ENCODE assay signal across 19 cellular contexts in the genomic region with DNA sequence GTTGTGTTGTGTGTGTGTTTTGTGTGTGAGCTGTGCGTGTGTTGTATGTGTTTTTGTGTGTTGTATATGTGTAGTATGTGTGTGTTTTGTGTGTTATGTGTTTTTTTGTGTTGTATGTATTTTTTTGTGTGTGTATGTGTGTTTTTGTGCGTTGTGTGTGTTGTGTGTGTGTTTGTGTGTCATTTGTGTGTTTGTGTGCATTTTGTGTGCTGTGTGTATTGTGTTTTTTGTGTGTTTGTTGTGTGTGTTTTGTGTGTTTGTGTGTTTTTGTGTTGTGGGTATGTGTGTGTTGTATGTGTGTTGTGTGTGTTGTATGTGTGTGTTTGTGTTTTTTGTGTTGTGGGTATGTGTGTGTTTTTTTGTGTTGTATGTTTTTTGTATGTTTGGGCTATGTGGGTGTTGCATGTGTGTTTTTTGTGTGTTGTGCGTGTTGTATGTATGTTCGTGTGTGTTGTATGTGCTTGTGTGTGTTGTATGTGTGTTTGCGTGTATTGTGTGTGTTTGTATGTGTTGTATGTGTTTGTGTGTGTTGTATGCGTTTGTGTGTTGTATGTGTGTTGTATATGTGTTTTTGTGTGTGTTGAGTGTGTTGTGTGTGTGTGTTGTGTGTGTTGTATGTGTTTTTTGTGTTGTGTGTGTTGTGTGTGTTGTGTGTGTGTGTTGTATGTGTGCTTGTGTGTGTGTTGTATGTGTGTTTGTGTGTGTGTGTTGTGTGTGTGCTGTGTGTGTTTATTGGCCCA.
DNase-seq lines count a peak whose midpoint lies in the region; ATAC-seq, FAIRE-seq and TF ChIP-seq lines count a peak whose summit lies in the region.
"Had no signal": no experiment of that assay in that cellular context is flagged by ENCODE, and none has a peak within 500 bp of the region (broad histone marks: within the 10 kb centered on the region; RNA-seq: fewer than 3 reads in every experiment).

No MANE protein-coding gene starts in this region.

- no peak overlapping the region for H4K12ac ChIP-seq in trophoblast cell (ENCODE audit: low read depth, low read length)

- WGBS in trophoblast cell (ENCODE audit: extremely low coverage, insufficient coverage, insufficient read length) = 100% methylated on average over 6 of the region's 6 CpGs

- H4K91ac ChIP-seq in trophoblast cell (ENCODE audit: low read depth, low read length) = no peak overlapping the region

- H3K9ac ChIP-seq in endothelial cell of umbilical vein (replicated peaks; ENCODE audit: extremely low read depth, insufficient read depth, low read length) (no peak overlapping the region), trophoblast cell (ENCODE audit: low read length) (no peak overlapping the region)
- H3K9ac ChIP-seq: BLaER1 treated with 17β-estradiol and CSF1 and Interleukin-3, amounts not matched to agents 10 nM and 100 nM had no signal

- H3K23ac ChIP-seq in trophoblast cell (ENCODE audit: low read length) = peak overlapping the region; percentile 0

- BruUV-seq in endothelial cell of umbilical vein (replicated peaks; lab: Mats Ljungman, UMichigan) = no TSS peak

- no peak overlapping the region for H3K27ac Mint-ChIP-seq in endothelial cell (ENCODE audit: unreplicated experiment)
- H3K27ac Mint-ChIP-seq: CD8-positive, alpha-beta memory T cell had no signal

- H3K27me3 ChIP-seq in endothelial cell of umbilical vein (ENCODE audit: control insufficient read depth in 2 of 2, insufficient read depth in 2 of 2, low read length in 2 of 2) = peaks cover 13 to 17% of the 10 kb centered on the region in 2 experiments
- no peaks in the 10 kb centered on the region for H3K27me3 ChIP-seq in trophoblast cell (ENCODE audit: insufficient read depth, low read length)
- H3K27me3 ChIP-seq: BLaER1 treated with 17β-estradiol and CSF1 and Interleukin-3, amounts not matched to agents 10 nM and 100 nM; SJSA1 had no signal

- H2AFZ ChIP-seq in endothelial cell of umbilical vein (ENCODE audit: low read depth, low read length) = no peak overlapping the region
- H2AFZ ChIP-seq in trophoblast cell (ENCODE audit: insufficient read depth, low read length, poor library complexity) = no peak overlapping the region
- H2AFZ ChIP-seq: PC-9 had no signal

- H2BK120ac ChIP-seq in trophoblast cell (ENCODE audit: insufficient read depth, low read length, poor library complexity) = no peak overlapping the region

- TF ChIP-seq POLR2A in GM12891 (IDR thresholded peaks at IDR 0.05; ENCODE audit: low read depth, low read length) = no peak
- TF ChIP-seq POLR2A in endothelial cell of umbilical vein (IDR thresholded peaks at IDR 0.05; ENCODE audit: low read depth, low read length) = no peak

- no peak overlapping the region for H2BK12ac ChIP-seq in trophoblast cell (ENCODE audit: low read length)

- CTCF ChIA-PET in endothelial cell of umbilical vein (lab: Charles Lee) = interaction anchor here (2.0 kb wide), 1 partner anchor 9 kb away, joined by 9 read pairs; no protein-coding TSS in a partner anchor

- H2BK5ac ChIP-seq in trophoblast cell (ENCODE audit: low read depth, low read length, poor library complexity) = no peak overlapping the region

- H3K4me3 ChIP-seq in endothelial cell of umbilical vein (replicated peaks in 1 of 3; ENCODE audit: insufficient read depth in 1 of 3, low read depth in 1 of 3, low read length in 3 of 3) (no peak overlapping the region), trophoblast cell (ENCODE audit: low read depth, low read length) (no peak overlapping the region)
- H3K4me3 ChIP-seq: A549; BLaER1 treated with 17β-estradiol and CSF1 and Interleukin-3, amounts not matched to agents 10 nM and 100 nM; PC-9; SJSA1 had no signal

- no peak overlapping the region for H2AK5ac ChIP-seq in trophoblast cell (ENCODE audit: low read length)

- no peaks in the 10 kb centered on the region for H3K9me3 ChIP-seq in endothelial cell of umbilical vein (replicated peaks; ENCODE audit: control insufficient read depth, insufficient read depth, low read length)
- peaks cover 1% of the 10 kb centered on the region for H3K9me3 ChIP-seq in trophoblast cell (ENCODE audit: insufficient read depth, low read depth, low read length)
- H3K9me3 ChIP-seq: A549; BLaER1 treated with 17β-estradiol and CSF1 and Interleukin-3, amounts not matched to agents 10 nM and 100 nM; SJSA1 had no signal

- no peak for DNase-seq in GM12891 (ENCODE audit: insufficient read length, low spot score)
- DNase-seq in LHCN-M2 (ENCODE audit: low read depth) = peak; percentile 2
- no peak for DNase-seq in endothelial cell of umbilical vein (ENCODE audit: low read depth, low spot score)
- no peak for DNase-seq in trophoblast cell
- DNase-seq in NOMO-1 treated with dmso at 0.1 percent for 144 hours (lab: John Stamatoyannopoulos, UW; ENCODE audit: unreplicated experiment) = no peak
- DNase-seq in endothelial cell (ENCODE audit: low spot score) = no peak
- DNase-seq: CD8-positive, alpha-beta memory T cell; DND-41; NCI-H1436; NCI-H2029 treated with DMSO at 0.1 percent for 48 hours; NCI-H510A; NCI-H82; PC-9 had no signal

- intact Hi-C loops in endothelial cell of umbilical vein (cut with micrococcal nuclease) = no loop called here

- H3K4me1 ChIP-seq in endothelial cell of umbilical vein (ENCODE audit: control insufficient read depth, extremely low read depth, insufficient read depth, low read length) = no peaks in the 10 kb centered on the region
- H3K4me1 ChIP-seq in trophoblast cell (ENCODE audit: control insufficient read depth in 1 of 2, insufficient read depth in 2 of 2, low read length in 2 of 2) = peaks cover 3 to 4% of the 10 kb centered on the region in 2 experiments
- H3K4me1 ChIP-seq: A549, SJSA1 had no signal

- H3K36me3 ChIP-seq in endothelial cell of umbilical vein (ENCODE audit: control insufficient read depth in 2 of 2, extremely low read depth in 1 of 2, insufficient read depth in 2 of 2, low read length in 2 of 2) = no peaks in the 10 kb centered on the region
- H3K36me3 ChIP-seq in trophoblast cell (ENCODE audit: control insufficient read depth in 1 of 2, insufficient read depth in 2 of 2, low read length in 2 of 2) = no peaks in the 10 kb centered on the region
- H3K36me3 ChIP-seq: BLaER1 treated with 17β-estradiol and CSF1 and Interleukin-3, amounts not matched to agents 10 nM and 100 nM; SJSA1 had no signal

- H3K27me3 Mint-ChIP-seq in endothelial cell (ENCODE audit: unreplicated experiment) = no peaks in the 10 kb centered on the region

- dilution Hi-C loops in endothelial cell of umbilical vein (cut with MboI; ENCODE audit: extremely low pct_ligation_motif_present, low sequenced_read_pairs) = no loop called here

- H3K27ac ChIP-seq in endothelial cell of umbilical vein (ENCODE audit: insufficient read depth, low read depth, low read length) (no peak overlapping the region), trophoblast cell (ENCODE audit: low read depth, low read length) (no peak overlapping the region)
- H3K27ac ChIP-seq: A549; BLaER1 treated with 17β-estradiol and CSF1 and Interleukin-3, amounts not matched to agents 10 nM and 100 nM; PC-9; SJSA1 had no signal

- H3K79me1 ChIP-seq in trophoblast cell (ENCODE audit: low read length) = no peaks in the 10 kb centered on the region

- no peak overlapping the region for H3K14ac ChIP-seq in trophoblast cell (ENCODE audit: low read length)

- H3K9me3 Mint-ChIP-seq in endothelial cell (ENCODE audit: unreplicated experiment) = no peaks in the 10 kb centered on the region
- H3K9me3 Mint-ChIP-seq: CD8-positive, alpha-beta memory T cell had no signal

- TF ChIP-seq CTCF in endothelial cell of umbilical vein (IDR thresholded peaks at IDR 0.05; ENCODE audit: extremely low read depth in 1 of 2, insufficient read depth in 1 of 2, low read depth in 1 of 2, low read length in 2 of 2) (no peak), endothelial cell (IDR thresholded peaks at IDR 0.05; ENCODE audit: unreplicated experiment) (no peak)

- no peaks in the 10 kb centered on the region for H3K4me1 Mint-ChIP-seq in endothelial cell (ENCODE audit: unreplicated experiment)
- H3K4me1 Mint-ChIP-seq: CD8-positive, alpha-beta memory T cell had no signal

- no peaks in the 10 kb centered on the region for H3K9me1 ChIP-seq in endothelial cell of umbilical vein (replicated peaks; ENCODE audit: control insufficient read depth, extremely low read depth, insufficient read depth, low read length)

- H3K79me2 ChIP-seq in endothelial cell of umbilical vein (ENCODE audit: control insufficient read depth, insufficient read depth, low read length) = no peaks in the 10 kb centered on the region
- no peaks in the 10 kb centered on the region for H3K79me2 ChIP-seq in trophoblast cell (ENCODE audit: control insufficient read depth, insufficient read depth, low read length, poor library complexity)

- no peaks in the 10 kb centered on the region for H3K36me3 Mint-ChIP-seq in endothelial cell (ENCODE audit: low read depth, unreplicated experiment)
- H3K36me3 Mint-ChIP-seq: CD8-positive, alpha-beta memory T cell had no signal

- FAIRE-seq in GM12891 (lab: Jason Lieb, UNC) (peak; percentile 63), endothelial cell of umbilical vein (lab: Jason Lieb, UNC) (peak; percentile 48)
- FAIRE-seq: A549, G401.6, H54 had no signal

- no peak overlapping the region for H3K4me2 ChIP-seq in endothelial cell of umbilical vein (ENCODE audit: insufficient read depth, low read length)
- no peak overlapping the region for H3K4me2 ChIP-seq in trophoblast cell (ENCODE audit: low read length)
- H3K4me2 ChIP-seq: A549; BLaER1 treated with 17β-estradiol and CSF1 and Interleukin-3, amounts not matched to agents 10 nM and 100 nM; PC-9 had no signal

- no peaks in the 10 kb centered on the region for H4K20me1 ChIP-seq in endothelial cell of umbilical vein (replicated peaks; ENCODE audit: control insufficient read depth, extremely low read depth, insufficient read depth, low read length)
- H4K20me1 ChIP-seq: BLaER1 treated with 17β-estradiol and CSF1 and Interleukin-3, amounts not matched to agents 10 nM and 100 nM had no signal

- no peak overlapping the region for H3K4me3 Mint-ChIP-seq in endothelial cell (ENCODE audit: unreplicated experiment)
- H3K4me3 Mint-ChIP-seq: CD8-positive, alpha-beta memory T cell had no signal

- H4K8ac ChIP-seq in trophoblast cell (ENCODE audit: low read depth, low read length) = no peak overlapping the region

- H3K4ac ChIP-seq in trophoblast cell (ENCODE audit: low read depth, low read length) = no peak overlapping the region

- ATAC-seq in GM18502 (IDR thresholded peaks at IDR 0.05; ENCODE audit: poor library complexity, unreplicated experiment) = no peak
- ATAC-seq: A549 had no signal

- POLR2A ChIA-PET in endothelial cell of umbilical vein (lab: Charles Lee) = no interaction called here

- no peak overlapping the region for H3K18ac ChIP-seq in trophoblast cell (ENCODE audit: low read length)

TF ChIP-seq in GM12891, 5 proteins besides CTCF, POLR2A, EP300 and RAD21:
- no peak for TF ChIP-seq POU2F2 (IDR thresholded peaks at IDR 0.05; ENCODE audit: low read depth, low read length)

TF ChIP-seq in endothelial cell of umbilical vein, 7 proteins besides CTCF, POLR2A, EP300 and RAD21 (continues in another document):
- TF ChIP-seq GATA2 (IDR thresholded peaks at IDR 0.05; ENCODE audit: insufficient read depth, insufficient read length, low read depth, low read length) = no peak
- no peak for TF ChIP-seq EZH2 (IDR thresholded peaks at IDR 0.05; ENCODE audit: borderline replicate concordance, low read depth, low read length, severe bottlenecking)
- TF ChIP-seq POLR2AphosphoS5 (IDR thresholded peaks at IDR 0.05; ENCODE audit: insufficient read depth, low read depth, low read length) = no peak
- no peak for TF ChIP-seq FOS (IDR thresholded peaks at IDR 0.05; ENCODE audit: borderline replicate concordance, insufficient read depth, low read length)
